Comparison of ENCODE assay signal across 19 cellular contexts in genomic region chr5:149996186-149996890, GRCh38. TPM values are rescaled to one million over a fixed set of nuclear protein-coding genes. Genes with fewer than 3 reads are reported as not detected.
DNase-seq lines count a peak whose midpoint lies in the region; ATAC-seq, FAIRE-seq and TF ChIP-seq lines count a peak whose summit lies in the region.
"Had no signal": no experiment of that assay in that cellular context is flagged by ENCODE, and none has a peak within 500 bp of the region (broad histone marks: within the 10 kb centered on the region; RNA-seq: fewer than 3 reads in every experiment).

No MANE protein-coding gene starts in this region.

- POLR2A ChIA-PET in MCF 10A (lab: Yijun Ruan, JAX): interaction anchor here (1.0 to 1.6 kb wide), 5 partner anchors 15 to 167 kb away, joined by 3 to 9 read pairs (median 3); no protein-coding TSS in a partner anchor

- H3K4me1 Mint-ChIP-seq in MCF 10A (ENCODE audit: insufficient read depth, unreplicated experiment) (peaks cover 17% of the 10 kb centered on the region), type B pancreatic cell (ENCODE audit: unreplicated experiment) (peaks cover 19% of the 10 kb centered on the region)
- peaks cover 36% of the 10 kb centered on the region for H3K4me1 Mint-ChIP-seq in dendritic cell treated with granulocyte-macrophage colony-stimulating factor and Interleukin-4, amounts not matched to agents 40 ng/mL and 50 ng/mL, for 4 days (ENCODE audit: low read depth)

- H3K27ac Mint-ChIP-seq in MCF 10A (ENCODE audit: low read depth, unreplicated experiment) (no peak overlapping the region), type B pancreatic cell (peak overlapping the region; percentile 37)
- H3K27ac Mint-ChIP-seq in dendritic cell treated with granulocyte-macrophage colony-stimulating factor and Interleukin-4, amounts not matched to agents 40 ng/mL and 50 ng/mL, for 4 days: peak overlapping the region; percentile 55
- H3K27ac Mint-ChIP-seq: CD8-positive, alpha-beta T cell had no signal

- H3K4me3 Mint-ChIP-seq in MCF 10A (ENCODE audit: unreplicated experiment) (no peak overlapping the region), type B pancreatic cell (no peak overlapping the region)
- H3K4me3 Mint-ChIP-seq in dendritic cell treated with granulocyte-macrophage colony-stimulating factor and Interleukin-4, amounts not matched to agents 40 ng/mL and 50 ng/mL, for 4 days: no peak overlapping the region
- H3K4me3 Mint-ChIP-seq: CD8-positive, alpha-beta T cell; GM23338 had no signal

- no peaks in the 10 kb centered on the region for H3K9me3 ChIP-seq in prostate gland
- H3K9me3 ChIP-seq: A549 had no signal

- no peak for FAIRE-seq in GM19239 (lab: Jason Lieb, UNC)
- FAIRE-seq: A549, GM12892 had no signal

- H3K27me3 Mint-ChIP-seq in MCF 10A (ENCODE audit: insufficient read depth, unreplicated experiment) (no peaks in the 10 kb centered on the region), type B pancreatic cell (no peaks in the 10 kb centered on the region)
- H3K27me3 Mint-ChIP-seq in dendritic cell treated with granulocyte-macrophage colony-stimulating factor and Interleukin-4, amounts not matched to agents 40 ng/mL and 50 ng/mL, for 4 days: no peaks in the 10 kb centered on the region

- H3K4me3 ChIP-seq in prostate gland: peak overlapping the region in 1 of 2 donors; percentile 19
- H3K4me3 ChIP-seq: A549, GM23338 had no signal

- no TSS peak for BruUV-seq in MCF 10A (replicated peaks; lab: Mats Ljungman, UMichigan)

- 26% methylated on average over 7 of the region's 7 CpGs for WGBS in prostate gland

- intact Hi-C loops in MCF 10A (cut with micrococcal nuclease): no loop called here
- intact Hi-C loops in dendritic cell treated with granulocyte-macrophage colony-stimulating factor and Interleukin-4, amounts not matched to agents 40 ng/mL and 50 ng/mL, for 4 days (cut with micrococcal nuclease): no loop called here
- intact Hi-C loops in prostate gland (cut with DNase I): no loop called here

- peaks cover 20% of the 10 kb centered on the region for H3K36me3 Mint-ChIP-seq in MCF 10A (ENCODE audit: insufficient read depth, unreplicated experiment)
- peaks cover 45% of the 10 kb centered on the region for H3K36me3 Mint-ChIP-seq in dendritic cell treated with granulocyte-macrophage colony-stimulating factor and Interleukin-4, amounts not matched to agents 40 ng/mL and 50 ng/mL, for 4 days (ENCODE audit: low read depth)
- H3K36me3 Mint-ChIP-seq in type B pancreatic cell: peaks cover 9% of the 10 kb centered on the region

- no peaks in the 10 kb centered on the region for H3K27me3 ChIP-seq in prostate gland (replicated peaks; ENCODE audit: insufficient read depth)

- no peaks in the 10 kb centered on the region for H3K9me3 Mint-ChIP-seq in MCF 10A (ENCODE audit: unreplicated experiment)
- no peaks in the 10 kb centered on the region for H3K9me3 Mint-ChIP-seq in dendritic cell treated with granulocyte-macrophage colony-stimulating factor and Interleukin-4, amounts not matched to agents 40 ng/mL and 50 ng/mL, for 4 days
- H3K9me3 Mint-ChIP-seq in type B pancreatic cell: no peaks in the 10 kb centered on the region
- H3K9me3 Mint-ChIP-seq: CD8-positive, alpha-beta T cell; GM23338 had no signal

- TF ChIP-seq CTCF in MCF 10A (IDR thresholded peaks at IDR 0.05; ENCODE audit: unreplicated experiment) (no peak), prostate gland (IDR thresholded peaks at IDR 0.05) (no peak), type B pancreatic cell (conservative IDR thresholded peaks at IDR 0.05) (no peak)

- H3K4me1 ChIP-seq in prostate gland (replicated peaks): peaks cover 29% of the 10 kb centered on the region

- DNase-seq in T47D (ENCODE audit: low read depth in 1 of 2, low spot score in 1 of 2) (peak; percentile 55 to 91), MCF 10A (ENCODE audit: unreplicated experiment) (no peak), prostate gland (ENCODE audit: low spot score) (peak; percentile 70), type B pancreatic cell (ENCODE audit: extremely low spot score, unreplicated experiment) (no peak), GM19239 (ENCODE audit: insufficient read length, low spot score) (no peak), NCI-H2171 (lab: John Stamatoyannopoulos, UW) (no peak)
- DNase-seq: CD8-positive, alpha-beta T cell; DND-41; GDM1; NCI-H146; NCI-H345; NCI-H69 had no signal

- in situ Hi-C loops in T47D (cut with HindIII; ENCODE audit: low pct_unique_long_range_greater_than_20kb, low sequenced_read_pairs): no loop called here

- peak overlapping the region; percentile 67 to 95 for H3K27ac ChIP-seq in prostate gland
- H3K27ac ChIP-seq: A549 had no signal

- ATAC-seq in GM21381 (IDR thresholded peaks at IDR 0.05; ENCODE audit: unreplicated experiment): no peak
- ATAC-seq: A549; CD8-positive, alpha-beta T cell; GM23338; Right ventricle myocardium inferior had no signal

- no peaks in the 10 kb centered on the region for H3K36me3 ChIP-seq in prostate gland

- CTCF ChIA-PET in MCF 10A (lab: Yijun Ruan, JAX): interaction anchor here (0.6 to 2.7 kb wide), 11 partner anchors 10 to 361 kb away, joined by 3 to 14 read pairs (median 5); no protein-coding TSS in a partner anchor

- no peak for TF ChIP-seq POLR2A in prostate gland (IDR thresholded peaks at IDR 0.05)

RNA-seq across cellular contexts. Expression of gene TIGD6, which starts 4.1 kb away (rescaled TPM):
- total RNA-seq in MCF 10A (2022) (9.0 and 10.6 TPM in 2 replicates), prostate gland (10 to 100 TPM in 1 of 2 donors, 1 to 10 TPM in 1; 4.7 to 11.7 TPM), type B pancreatic cell (ENCODE audit: low replicate concordance) (4.9 and 5.5 TPM in 2 replicates)

RNA-seq across cellular contexts. Expression of gene HMGXB3, which starts 4.2 kb away (rescaled TPM):
- total RNA-seq in MCF 10A (2022) (66.8 and 67.8 TPM in 2 replicates), prostate gland (10 to 100 TPM; 49.6 to 64.2 TPM), type B pancreatic cell (ENCODE audit: low replicate concordance) (36.3 and 40.5 TPM in 2 replicates)

RNA-seq across cellular contexts. Expression of gene SLC26A2, which starts 35.8 kb away (rescaled TPM):
- total RNA-seq in MCF 10A (2022) (44.1 and 56.2 TPM in 2 replicates), prostate gland (10 to 100 TPM; 19.4 to 31.0 TPM), type B pancreatic cell (ENCODE audit: low replicate concordance) (7.8 and 17.4 TPM in 2 replicates)

RNA-seq across cellular contexts. Expression of gene PDE6A, which starts 51.7 kb away (rescaled TPM):
- total RNA-seq in MCF 10A (2022) (0.22 and 0.42 TPM in 2 replicates), prostate gland (under 1 TPM in 1 of 2 donors, not detected in 1; 0.91 TPM), type B pancreatic cell (ENCODE audit: low replicate concordance) (not detected in 2 replicates)
- total RNA-seq: CD8-positive, alpha-beta T cell; GM23338; HT1080 had no signal

Comparison
In these comparisons a context has a peak if more than half of its experiments do, and no peak if none do; other contexts are left out.
1. DNase-seq: peak in T47D (2 of 2) and prostate gland (single experiment); none in MCF 10A (single experiment), type B pancreatic cell (single experiment), GM19239 (single experiment) and NCI-H2171 (single experiment).